8 cellular contexts compared by ENCODE assay signal in the genomic region with DNA sequence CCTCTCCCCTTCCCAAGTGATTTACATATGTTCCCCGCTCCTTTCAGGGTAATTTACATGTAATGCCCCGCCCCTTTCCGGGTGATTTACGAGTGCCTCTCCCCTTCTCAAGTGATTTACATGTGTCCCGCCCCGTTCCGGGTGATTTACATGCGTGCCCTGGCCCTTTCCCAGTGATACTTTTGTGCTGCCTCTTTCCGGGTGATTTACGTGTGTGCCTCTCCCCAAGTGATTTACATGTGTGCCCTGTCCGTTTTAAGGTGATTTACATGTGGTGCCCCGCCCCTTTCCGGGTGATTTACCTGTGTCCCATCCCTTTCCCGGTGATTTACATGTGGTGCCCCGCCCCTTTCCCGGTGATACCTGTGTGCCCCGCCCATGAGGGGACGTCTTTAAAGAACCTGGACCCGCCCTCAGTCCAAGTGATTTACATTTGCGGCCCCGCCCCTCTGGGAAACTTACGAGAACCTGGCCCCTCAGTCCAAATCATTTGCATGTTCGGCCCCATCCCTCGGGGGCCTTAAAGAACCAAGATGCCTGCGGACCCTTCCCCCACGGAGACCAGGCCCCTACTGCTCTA. TPM values are rescaled to one million over a fixed set of nuclear protein-coding genes. Genes with fewer than 3 reads are reported as not detected.
DNase-seq lines count a peak whose midpoint lies in the region; ATAC-seq and TF ChIP-seq lines count a peak whose summit lies in the region.

No MANE protein-coding gene starts in this region.

- H3K9me3 ChIP-seq in DND-41 (ENCODE audit: insufficient read depth, low read length, severe bottlenecking) (no peaks in the 10 kb centered on the region), RWPE2 (ENCODE audit: severe bottlenecking) (no peaks in the 10 kb centered on the region), neural progenitor cell (ENCODE audit: low read depth) (no peaks in the 10 kb centered on the region), suprapubic skin (no peaks in the 10 kb centered on the region)

- H3K4me3 Mint-ChIP-seq in neural progenitor cell, result peak overlapping the region; percentile 85

- peak overlapping the region; percentile 1 for H3K27ac Mint-ChIP-seq in neural progenitor cell

- H3K4me2 ChIP-seq in DND-41 (ENCODE audit: insufficient read depth, low read length) (peak overlapping the region; percentile 96), KMS-11 (peak overlapping the region; percentile 82; the same call in 1 of the 2 replicates), neural progenitor cell (peak overlapping the region; percentile 88)

- no peak for TF ChIP-seq POLR2A in suprapubic skin (IDR thresholded peaks at IDR 0.05)

- H3K4me3 ChIP-seq in DND-41 (ENCODE audit: low read depth in 1 of 2, low read length in 2 of 2) (peak overlapping the region; percentile 35 to 62; a peak in 3 of 4 replicates), KMS-11 (IDR thresholded peaks at IDR 0.05; ENCODE audit: insufficient read depth, low read depth, low read length) (no peak overlapping the region), RWPE2 (ENCODE audit: severe bottlenecking) (peak overlapping the region; percentile 69), fibroblast of villous mesenchyme (ENCODE audit: low read depth, low read length) (peak overlapping the region; percentile 69), neural progenitor cell (peak overlapping the region; percentile 56), suprapubic skin (peak overlapping the region; percentile 77)

- TF ChIP-seq CTCF in DND-41 (IDR thresholded peaks at IDR 0.05; ENCODE audit: borderline replicate concordance, extremely low read depth, low read length, poor library complexity, severe bottlenecking) (no peak), KMS-11 (conservative IDR thresholded peaks at IDR 0.05; ENCODE audit: low read depth, low read length) (no peak), RWPE2 (IDR thresholded peaks at IDR 0.05; ENCODE audit: poor library complexity, severe bottlenecking) (no peak), fibroblast of villous mesenchyme (IDR thresholded peaks at IDR 0.05; ENCODE audit: insufficient read depth, low read depth, low read length) (no peak), neural progenitor cell (IDR thresholded peaks at IDR 0.05) (no peak), suprapubic skin (IDR thresholded peaks at IDR 0.05) (no peak)

- peak overlapping the region; percentile 52 for H3K9ac ChIP-seq in DND-41 (ENCODE audit: low read depth, low read length)
- H3K9ac ChIP-seq in KMS-11, result no peak overlapping the region; the same call in 1 of the 2 replicates
- no peak overlapping the region for H3K9ac ChIP-seq in neural progenitor cell

- peaks cover 5% of the 10 kb centered on the region for H3K36me3 Mint-ChIP-seq in neural progenitor cell

- H3K9me3 Mint-ChIP-seq in neural progenitor cell, result no peaks in the 10 kb centered on the region

- ATAC-seq in DND-41 (ENCODE audit: insufficient read depth, low read depth) (peak; percentile 55), GM21786 (IDR thresholded peaks at IDR 0.05; ENCODE audit: unreplicated experiment) (peak; percentile 52), RWPE2 (ENCODE audit: low read depth) (peak; percentile 58)

- H3K4me1 Mint-ChIP-seq in neural progenitor cell, result peaks cover 9% of the 10 kb centered on the region

- H3K36me3 ChIP-seq in DND-41 (ENCODE audit: insufficient read depth, low read length) (peaks cover 36% of the 10 kb centered on the region), KMS-11 (ENCODE audit: insufficient read depth) (no peaks in the 10 kb centered on the region), RWPE2 (ENCODE audit: low read depth) (peaks cover 21% of the 10 kb centered on the region), neural progenitor cell (no peaks in the 10 kb centered on the region), suprapubic skin (peaks cover 31% of the 10 kb centered on the region)

- H3K27ac ChIP-seq in DND-41 (ENCODE audit: low read length) (no peak overlapping the region), KMS-11 (peak overlapping the region; percentile 95), RWPE2 (ENCODE audit: poor library complexity, severe bottlenecking) (peak overlapping the region; percentile 91), neural progenitor cell (peak overlapping the region; percentile 84), suprapubic skin (peak overlapping the region; percentile 99)

- no peak for TF ChIP-seq EP300 in suprapubic skin (IDR thresholded peaks at IDR 0.05)

- H3K27me3 Mint-ChIP-seq in neural progenitor cell (ENCODE audit: insufficient read depth, low read depth), result peaks cover 15% of the 10 kb centered on the region

- H3K4me1 ChIP-seq in DND-41 (ENCODE audit: insufficient read depth, low read length) (peaks cover 16% of the 10 kb centered on the region), KMS-11 (ENCODE audit: low read depth, poor library complexity, severe bottlenecking) (peaks cover 7% of the 10 kb centered on the region), RWPE2 (ENCODE audit: insufficient read depth, poor library complexity, severe bottlenecking) (no peaks in the 10 kb centered on the region), neural progenitor cell (no peaks in the 10 kb centered on the region), suprapubic skin (peaks cover 48% of the 10 kb centered on the region)

- H3F3A ChIP-seq in neural progenitor cell (ENCODE audit: low read depth), result peaks cover 45% of the 10 kb centered on the region

- H2AFZ ChIP-seq in DND-41 (ENCODE audit: low read depth, low read length) (peak overlapping the region; percentile 77), KMS-11 (ENCODE audit: low read depth) (peak overlapping the region; percentile 84), neural progenitor cell (replicated peaks) (peak overlapping the region; percentile 52)

- H3K79me2 ChIP-seq in DND-41 (ENCODE audit: insufficient read depth, low read length) (peaks cover 6% of the 10 kb centered on the region; the same call in 1 of the 2 replicates), KMS-11 (ENCODE audit: insufficient read depth, low read depth) (peaks cover 27% of the 10 kb centered on the region; the same call in 1 of the 2 replicates), neural progenitor cell (ENCODE audit: low read depth) (no peaks in the 10 kb centered on the region)

- peak; percentile 52 for DNase-seq in DND-41
- peak; percentile 99 for DNase-seq in RWPE2 (ENCODE audit: low spot score)
- peak; percentile 70 for DNase-seq in activated effector memory CD4-positive, alpha-beta T cell treated with Interleukin-2 at 50 U/mL for 16 hours
- peak; percentile 79 for DNase-seq in fibroblast of villous mesenchyme (ENCODE audit: low read depth)
- DNase-seq in neural progenitor cell (ENCODE audit: low spot score), result peak; percentile 97
- peak; percentile 96 to 98 for DNase-seq in suprapubic skin (ENCODE audit: low spot score in 2 of 2)

- H4K20me1 ChIP-seq in DND-41 (ENCODE audit: insufficient read depth, low read length) (peaks cover 37% of the 10 kb centered on the region), KMS-11 (ENCODE audit: insufficient read depth) (no peaks in the 10 kb centered on the region), neural progenitor cell (ENCODE audit: low read depth) (peaks cover 35% of the 10 kb centered on the region)

- H3K27me3 ChIP-seq in DND-41 (ENCODE audit: insufficient read depth, low read length, poor library complexity) (no peaks in the 10 kb centered on the region), KMS-11 (ENCODE audit: insufficient read depth, low read depth) (peaks cover 23% of the 10 kb centered on the region), RWPE2 (ENCODE audit: insufficient read depth, poor library complexity, severe bottlenecking) (no peaks in the 10 kb centered on the region), neural progenitor cell (peaks cover 44% of the 10 kb centered on the region), suprapubic skin (no peaks in the 10 kb centered on the region)

- WGBS in suprapubic skin, result under 1% methylated on average over 21 of the region's 26 CpGs

RNA-seq across cellular contexts. Expression of a gene that starts 0.6 kb away (rescaled TPM):
- 5.2 and 7.1 TPM in 2 replicates for total RNA-seq in fibroblast of villous mesenchyme
- 0.79 and 4.0 TPM in 2 replicates for total RNA-seq in neural progenitor cell (ENCODE audit: low replicate concordance)
- 1 to 10 TPM; 3.1 to 7.9 (median 4.1) TPM for total RNA-seq in suprapubic skin

RNA-seq across cellular contexts. Expression of a gene that starts 9.0 kb away (rescaled TPM):
- total RNA-seq in fibroblast of villous mesenchyme (12.5 and 29.0 TPM in 2 replicates), neural progenitor cell (ENCODE audit: low replicate concordance) (1.1 TPM in 1 of 2 replicates, not detected in the other), suprapubic skin (1 to 10 TPM; 4.2 to 9.4 (median 5.5) TPM)

RNA-seq across cellular contexts. Expression of a gene that starts 15.1 kb away (rescaled TPM):
- total RNA-seq in fibroblast of villous mesenchyme, result 39.7 and 40.6 TPM in 2 replicates
- 36.6 and 90.1 TPM in 2 replicates for total RNA-seq in neural progenitor cell (ENCODE audit: low replicate concordance)
- total RNA-seq in suprapubic skin, result 100 to 1,000 TPM in 2 of 4 donors, 10 to 100 TPM in 2; 80.4 to 410 (median 124) TPM

RNA-seq across cellular contexts. Expression of a gene that starts 38.5 kb away (rescaled TPM):
- total RNA-seq in fibroblast of villous mesenchyme (not detected in 2 replicates), neural progenitor cell (ENCODE audit: low replicate concordance) (not detected in 2 replicates), suprapubic skin (not detected)

RNA-seq across cellular contexts. Expression of a gene that starts 48.9 kb away (rescaled TPM):
- not detected in 2 replicates for total RNA-seq in fibroblast of villous mesenchyme
- 34.2 and 128 TPM in 2 replicates for total RNA-seq in neural progenitor cell (ENCODE audit: low replicate concordance)
- 10 to 100 TPM; 11.2 to 20.4 (median 12.5) TPM for total RNA-seq in suprapubic skin
